In genomic region chr17:21702029-21702428, GRCh38 we compare ENCODE assay signal across 6 cellular contexts. TPM values are rescaled to one million over a fixed set of nuclear protein-coding genes. Genes with fewer than 3 reads are reported as not detected.
"Had no signal": no experiment of that assay in that cellular context is flagged by ENCODE, and none has a peak within 500 bp of the region (broad histone marks: within the 10 kb centered on the region; RNA-seq: fewer than 3 reads in every experiment).

No MANE protein-coding gene starts in this region.

RNA-seq across cellular contexts. Expression of gene KCNJ18, which starts 9.7 kb away (rescaled TPM):
- total RNA-seq: GM23248, GM23338, H1, H7, H9, HFFc6 had no signal
- polyA plus RNA-seq: GM23248, GM23338, H1 had no signal
